ENCODE assay signal across 1 cellular context in the genomic region with DNA sequence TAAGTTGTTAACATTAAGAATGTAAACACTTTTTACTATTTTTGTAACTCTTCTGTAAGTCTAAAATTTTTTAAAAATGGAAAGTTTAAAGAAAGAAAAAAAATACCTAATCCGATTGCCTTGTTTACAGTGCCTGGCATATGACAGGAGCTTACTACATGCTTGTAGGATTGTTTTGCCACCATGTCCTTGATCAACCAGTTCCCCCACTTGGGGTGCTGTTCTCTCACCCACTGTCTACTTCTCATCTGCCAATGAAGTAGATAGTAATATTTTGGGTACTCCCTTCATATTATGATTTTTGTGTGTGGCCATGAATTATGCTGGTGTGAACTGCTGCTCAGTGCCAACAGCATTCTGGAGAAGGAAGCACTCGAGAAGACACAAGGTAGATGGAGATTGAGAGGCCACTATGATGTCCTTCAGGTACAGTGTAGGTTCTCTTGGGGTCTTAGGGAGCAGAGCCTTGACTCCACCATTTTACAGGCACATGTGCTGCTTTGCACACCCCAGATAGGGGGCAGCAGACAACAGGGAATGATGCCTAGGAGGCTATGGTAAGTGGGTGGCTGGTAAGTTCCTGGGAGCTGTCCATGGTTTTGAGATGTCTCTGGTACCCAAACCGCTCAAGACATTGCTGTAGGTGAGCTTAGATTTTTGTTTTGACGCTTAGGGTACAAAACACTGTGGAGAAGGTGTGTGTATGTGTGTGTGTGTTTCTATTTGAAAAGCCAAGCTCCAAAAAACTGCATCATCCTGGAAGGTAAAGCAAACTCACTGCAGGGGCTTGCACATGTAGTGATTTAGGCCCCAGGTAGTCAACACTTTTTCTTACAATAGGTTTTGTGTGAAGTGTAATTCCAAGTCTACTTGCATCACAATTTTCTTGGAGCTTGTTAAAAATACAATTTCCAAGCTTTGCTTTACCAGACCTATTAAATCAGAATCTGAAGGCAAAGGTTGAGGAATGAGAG.
A peak's percentile ranks its signal among the peaks of the same experiment; 100 is the strongest.
TF ChIP-seq lines count a peak whose summit lies in the region.

No MANE protein-coding gene starts in this region.

TF ChIP-seq in HepG2, 621 proteins besides CTCF, POLR2A, EP300 and RAD21 (continued from another document and continues in another):
- TF ChIP-seq, protein P1, sequence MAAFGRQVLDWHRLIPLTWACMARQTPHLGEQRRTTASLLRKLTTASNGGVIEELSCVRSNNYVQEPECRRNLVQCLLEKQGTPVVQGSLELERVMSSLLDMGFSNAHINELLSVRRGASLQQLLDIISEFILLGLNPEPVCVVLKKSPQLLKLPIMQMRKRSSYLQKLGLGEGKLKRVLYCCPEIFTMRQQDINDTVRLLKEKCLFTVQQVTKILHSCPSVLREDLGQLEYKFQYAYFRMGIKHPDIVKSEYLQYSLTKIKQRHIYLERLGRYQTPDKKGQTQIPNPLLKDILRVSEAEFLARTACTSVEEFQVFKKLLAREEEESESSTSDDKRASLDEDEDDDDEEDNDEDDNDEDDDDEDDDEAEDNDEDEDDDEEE (CRISPR knock-in tag; IDR thresholded peaks at IDR 0.05) = no peak
- TF ChIP-seq HMG20A (CRISPR knock-in tag; IDR thresholded peaks at IDR 0.05; ENCODE audit: borderline replicate concordance) = no peak
- TF ChIP-seq ARNT (IDR thresholded peaks at IDR 0.05) = no peak
- TF ChIP-seq, protein P2, sequence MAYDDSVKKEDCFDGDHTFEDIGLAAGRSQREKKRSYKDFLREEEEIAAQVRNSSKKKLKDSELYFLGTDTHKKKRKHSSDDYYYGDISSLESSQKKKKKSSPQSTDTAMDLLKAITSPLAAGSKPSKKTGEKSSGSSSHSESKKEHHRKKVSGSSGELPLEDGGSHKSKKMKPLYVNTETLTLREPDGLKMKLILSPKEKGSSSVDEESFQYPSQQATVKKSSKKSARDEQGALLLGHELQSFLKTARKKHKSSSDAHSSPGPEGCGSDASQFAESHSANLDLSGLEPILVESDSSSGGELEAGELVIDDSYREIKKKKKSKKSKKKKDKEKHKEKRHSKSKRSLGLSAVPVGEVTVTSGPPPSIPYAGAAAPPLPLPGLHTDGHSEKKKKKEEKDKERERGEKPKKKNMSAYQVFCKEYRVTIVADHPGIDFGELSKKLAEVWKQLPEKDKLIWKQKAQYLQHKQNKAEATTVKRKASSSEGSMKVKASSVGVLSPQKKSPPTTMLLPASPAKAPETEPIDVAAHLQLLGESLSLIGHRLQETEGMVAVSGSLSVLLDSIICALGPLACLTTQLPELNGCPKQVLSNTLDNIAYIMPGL (CRISPR knock-in tag; IDR thresholded peaks at IDR 0.05; ENCODE audit: borderline replicate concordance in 1 of 2, low read depth in 1 of 2) = peak; percentile 30 to 36; a peak in 1 of 4 replicates
- TF ChIP-seq ZNF556 (CRISPR knock-in tag; IDR thresholded peaks at IDR 0.05; ENCODE audit: borderline replicate concordance) = no peak
- TF ChIP-seq, protein P3, sequence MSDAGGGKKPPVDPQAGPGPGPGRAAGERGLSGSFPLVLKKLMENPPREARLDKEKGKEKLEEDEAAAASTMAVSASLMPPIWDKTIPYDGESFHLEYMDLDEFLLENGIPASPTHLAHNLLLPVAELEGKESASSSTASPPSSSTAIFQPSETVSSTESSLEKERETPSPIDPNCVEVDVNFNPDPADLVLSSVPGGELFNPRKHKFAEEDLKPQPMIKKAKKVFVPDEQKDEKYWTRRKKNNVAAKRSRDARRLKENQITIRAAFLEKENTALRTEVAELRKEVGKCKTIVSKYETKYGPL (CRISPR knock-in tag; IDR thresholded peaks at IDR 0.05) = no peak; the same call in 1 of the 2 replicates
- 0 out of 2 replicates have a peak, but pooled peaks have one; percentile 23 for TF ChIP-seq NFKBIZ (CRISPR knock-in tag; IDR thresholded peaks at IDR 0.05)
- peak; percentile 95 for TF ChIP-seq ZNF644 (CRISPR knock-in tag; IDR thresholded peaks at IDR 0.05; ENCODE audit: low read depth)
- no peak for TF ChIP-seq XBP1 (CRISPR knock-in tag; IDR thresholded peaks at IDR 0.05)
- TF ChIP-seq, protein P4, sequence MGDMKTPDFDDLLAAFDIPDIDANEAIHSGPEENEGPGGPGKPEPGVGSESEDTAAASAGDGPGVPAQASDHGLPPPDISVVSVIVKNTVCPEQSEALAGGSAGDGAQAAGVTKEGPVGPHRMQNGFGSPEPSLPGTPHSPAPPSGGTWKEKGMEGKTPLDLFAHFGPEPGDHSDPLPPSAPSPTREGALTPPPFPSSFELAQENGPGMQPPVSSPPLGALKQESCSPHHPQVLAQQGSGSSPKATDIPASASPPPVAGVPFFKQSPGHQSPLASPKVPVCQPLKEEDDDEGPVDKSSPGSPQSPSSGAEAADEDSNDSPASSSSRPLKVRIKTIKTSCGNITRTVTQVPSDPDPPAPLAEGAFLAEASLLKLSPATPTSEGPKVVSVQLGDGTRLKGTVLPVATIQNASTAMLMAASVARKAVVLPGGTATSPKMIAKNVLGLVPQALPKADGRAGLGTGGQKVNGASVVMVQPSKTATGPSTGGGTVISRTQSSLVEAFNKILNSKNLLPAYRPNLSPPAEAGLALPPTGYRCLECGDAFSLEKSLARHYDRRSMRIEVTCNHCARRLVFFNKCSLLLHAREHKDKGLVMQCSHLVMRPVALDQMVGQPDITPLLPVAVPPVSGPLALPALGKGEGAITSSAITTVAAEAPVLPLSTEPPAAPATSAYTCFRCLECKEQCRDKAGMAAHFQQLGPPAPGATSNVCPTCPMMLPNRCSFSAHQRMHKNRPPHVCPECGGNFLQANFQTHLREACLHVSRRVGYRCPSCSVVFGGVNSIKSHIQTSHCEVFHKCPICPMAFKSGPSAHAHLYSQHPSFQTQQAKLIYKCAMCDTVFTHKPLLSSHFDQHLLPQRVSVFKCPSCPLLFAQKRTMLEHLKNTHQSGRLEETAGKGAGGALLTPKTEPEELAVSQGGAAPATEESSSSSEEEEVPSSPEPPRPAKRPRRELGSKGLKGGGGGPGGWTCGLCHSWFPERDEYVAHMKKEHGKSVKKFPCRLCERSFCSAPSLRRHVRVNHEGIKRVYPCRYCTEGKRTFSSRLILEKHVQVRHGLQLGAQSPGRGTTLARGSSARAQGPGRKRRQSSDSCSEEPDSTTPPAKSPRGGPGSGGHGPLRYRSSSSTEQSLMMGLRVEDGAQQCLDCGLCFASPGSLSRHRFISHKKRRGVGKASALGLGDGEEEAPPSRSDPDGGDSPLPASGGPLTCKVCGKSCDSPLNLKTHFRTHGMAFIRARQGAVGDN (CRISPR knock-in tag; IDR thresholded peaks at IDR 0.05) = no peak
- TF ChIP-seq PLRG1 (conservative IDR thresholded peaks at IDR 0.05) = no peak
- peak; percentile 90 for TF ChIP-seq ZSCAN9 (CRISPR knock-in tag; IDR thresholded peaks at IDR 0.05; ENCODE audit: borderline replicate concordance)
- TF ChIP-seq IRX3 (CRISPR knock-in tag; IDR thresholded peaks at IDR 0.05; ENCODE audit: borderline replicate concordance, low read depth) = 0 out of 2 replicates have a peak, but pooled peaks have one; percentile 66
- TF ChIP-seq ZFP41 (CRISPR knock-in tag; IDR thresholded peaks at IDR 0.05; ENCODE audit: borderline replicate concordance) = no peak
- TF ChIP-seq NAIF1 (CRISPR knock-in tag; IDR thresholded peaks at IDR 0.05; ENCODE audit: borderline replicate concordance) = peak; percentile 40; the same call in 1 of the 2 replicates
- no peak for TF ChIP-seq ZNF160 (CRISPR knock-in tag; IDR thresholded peaks at IDR 0.05)
- TF ChIP-seq PITX1 (CRISPR knock-in tag; IDR thresholded peaks at IDR 0.05) = no peak
- TF ChIP-seq, protein P5, sequence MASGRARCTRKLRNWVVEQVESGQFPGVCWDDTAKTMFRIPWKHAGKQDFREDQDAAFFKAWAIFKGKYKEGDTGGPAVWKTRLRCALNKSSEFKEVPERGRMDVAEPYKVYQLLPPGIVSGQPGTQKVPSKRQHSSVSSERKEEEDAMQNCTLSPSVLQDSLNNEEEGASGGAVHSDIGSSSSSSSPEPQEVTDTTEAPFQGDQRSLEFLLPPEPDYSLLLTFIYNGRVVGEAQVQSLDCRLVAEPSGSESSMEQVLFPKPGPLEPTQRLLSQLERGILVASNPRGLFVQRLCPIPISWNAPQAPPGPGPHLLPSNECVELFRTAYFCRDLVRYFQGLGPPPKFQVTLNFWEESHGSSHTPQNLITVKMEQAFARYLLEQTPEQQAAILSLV (CRISPR knock-in tag; IDR thresholded peaks at IDR 0.05; ENCODE audit: borderline replicate concordance) = peak; percentile 40; the same call in 1 of the 2 replicates
- TF ChIP-seq ZMYM4 (CRISPR knock-in tag; IDR thresholded peaks at IDR 0.05) = 0 out of 2 replicates have a peak, but pooled peaks have one; percentile 37
- TF ChIP-seq SNRNP70 (IDR thresholded peaks at IDR 0.05; ENCODE audit: low read depth, low read length) = no peak
- TF ChIP-seq, protein P6, sequence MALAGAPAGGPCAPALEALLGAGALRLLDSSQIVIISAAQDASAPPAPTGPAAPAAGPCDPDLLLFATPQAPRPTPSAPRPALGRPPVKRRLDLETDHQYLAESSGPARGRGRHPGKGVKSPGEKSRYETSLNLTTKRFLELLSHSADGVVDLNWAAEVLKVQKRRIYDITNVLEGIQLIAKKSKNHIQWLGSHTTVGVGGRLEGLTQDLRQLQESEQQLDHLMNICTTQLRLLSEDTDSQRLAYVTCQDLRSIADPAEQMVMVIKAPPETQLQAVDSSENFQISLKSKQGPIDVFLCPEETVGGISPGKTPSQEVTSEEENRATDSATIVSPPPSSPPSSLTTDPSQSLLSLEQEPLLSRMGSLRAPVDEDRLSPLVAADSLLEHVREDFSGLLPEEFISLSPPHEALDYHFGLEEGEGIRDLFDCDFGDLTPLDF (CRISPR knock-in tag; IDR thresholded peaks at IDR 0.05) = no peak
- no peak for TF ChIP-seq NFE2L2 (IDR thresholded peaks at IDR 0.05; ENCODE audit: low read length)
- TF ChIP-seq SMAD3 (CRISPR knock-in tag; IDR thresholded peaks at IDR 0.05) = peak; percentile 91
- TF ChIP-seq, protein P7, sequence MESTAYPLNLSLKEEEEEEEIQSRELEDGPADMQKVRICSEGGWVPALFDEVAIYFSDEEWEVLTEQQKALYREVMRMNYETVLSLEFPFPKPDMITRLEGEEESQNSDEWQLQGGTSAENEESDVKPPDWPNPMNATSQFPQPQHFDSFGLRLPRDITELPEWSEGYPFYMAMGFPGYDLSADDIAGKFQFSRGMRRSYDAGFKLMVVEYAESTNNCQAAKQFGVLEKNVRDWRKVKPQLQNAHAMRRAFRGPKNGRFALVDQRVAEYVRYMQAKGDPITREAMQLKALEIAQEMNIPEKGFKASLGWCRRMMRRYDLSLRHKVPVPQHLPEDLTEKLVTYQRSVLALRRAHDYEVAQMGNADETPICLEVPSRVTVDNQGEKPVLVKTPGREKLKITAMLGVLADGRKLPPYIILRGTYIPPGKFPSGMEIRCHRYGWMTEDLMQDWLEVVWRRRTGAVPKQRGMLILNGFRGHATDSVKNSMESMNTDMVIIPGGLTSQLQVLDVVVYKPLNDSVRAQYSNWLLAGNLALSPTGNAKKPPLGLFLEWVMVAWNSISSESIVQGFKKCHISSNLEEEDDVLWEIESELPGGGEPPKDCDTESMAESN (CRISPR knock-in tag; conservative IDR thresholded peaks at IDR 0.05) = peak; percentile 79; the same call in 1 of the 2 replicates
- TF ChIP-seq, protein P8, sequence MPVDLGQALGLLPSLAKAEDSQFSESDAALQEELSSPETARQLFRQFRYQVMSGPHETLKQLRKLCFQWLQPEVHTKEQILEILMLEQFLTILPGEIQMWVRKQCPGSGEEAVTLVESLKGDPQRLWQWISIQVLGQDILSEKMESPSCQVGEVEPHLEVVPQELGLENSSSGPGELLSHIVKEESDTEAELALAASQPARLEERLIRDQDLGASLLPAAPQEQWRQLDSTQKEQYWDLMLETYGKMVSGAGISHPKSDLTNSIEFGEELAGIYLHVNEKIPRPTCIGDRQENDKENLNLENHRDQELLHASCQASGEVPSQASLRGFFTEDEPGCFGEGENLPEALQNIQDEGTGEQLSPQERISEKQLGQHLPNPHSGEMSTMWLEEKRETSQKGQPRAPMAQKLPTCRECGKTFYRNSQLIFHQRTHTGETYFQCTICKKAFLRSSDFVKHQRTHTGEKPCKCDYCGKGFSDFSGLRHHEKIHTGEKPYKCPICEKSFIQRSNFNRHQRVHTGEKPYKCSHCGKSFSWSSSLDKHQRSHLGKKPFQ (CRISPR knock-in tag; IDR thresholded peaks at IDR 0.05; ENCODE audit: insufficient replicate concordance) = no peak
- TF ChIP-seq SNAI1 (CRISPR knock-in tag; IDR thresholded peaks at IDR 0.05; ENCODE audit: borderline replicate concordance) = no peak
- TF ChIP-seq, protein P9, sequence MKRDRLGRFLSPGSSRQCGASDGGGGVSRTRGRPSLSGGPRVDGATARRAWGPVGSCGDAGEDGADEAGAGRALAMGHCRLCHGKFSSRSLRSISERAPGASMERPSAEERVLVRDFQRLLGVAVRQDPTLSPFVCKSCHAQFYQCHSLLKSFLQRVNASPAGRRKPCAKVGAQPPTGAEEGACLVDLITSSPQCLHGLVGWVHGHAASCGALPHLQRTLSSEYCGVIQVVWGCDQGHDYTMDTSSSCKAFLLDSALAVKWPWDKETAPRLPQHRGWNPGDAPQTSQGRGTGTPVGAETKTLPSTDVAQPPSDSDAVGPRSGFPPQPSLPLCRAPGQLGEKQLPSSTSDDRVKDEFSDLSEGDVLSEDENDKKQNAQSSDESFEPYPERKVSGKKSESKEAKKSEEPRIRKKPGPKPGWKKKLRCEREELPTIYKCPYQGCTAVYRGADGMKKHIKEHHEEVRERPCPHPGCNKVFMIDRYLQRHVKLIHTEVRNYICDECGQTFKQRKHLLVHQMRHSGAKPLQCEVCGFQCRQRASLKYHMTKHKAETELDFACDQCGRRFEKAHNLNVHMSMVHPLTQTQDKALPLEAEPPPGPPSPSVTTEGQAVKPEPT (CRISPR knock-in tag; IDR thresholded peaks at IDR 0.05; ENCODE audit: low read depth) = no peak
- no peak for TF ChIP-seq LCORL (IDR thresholded peaks at IDR 0.05)
- TF ChIP-seq LCORL (CRISPR knock-in tag; IDR thresholded peaks at IDR 0.05) = no peak
- TF ChIP-seq, protein P10, sequence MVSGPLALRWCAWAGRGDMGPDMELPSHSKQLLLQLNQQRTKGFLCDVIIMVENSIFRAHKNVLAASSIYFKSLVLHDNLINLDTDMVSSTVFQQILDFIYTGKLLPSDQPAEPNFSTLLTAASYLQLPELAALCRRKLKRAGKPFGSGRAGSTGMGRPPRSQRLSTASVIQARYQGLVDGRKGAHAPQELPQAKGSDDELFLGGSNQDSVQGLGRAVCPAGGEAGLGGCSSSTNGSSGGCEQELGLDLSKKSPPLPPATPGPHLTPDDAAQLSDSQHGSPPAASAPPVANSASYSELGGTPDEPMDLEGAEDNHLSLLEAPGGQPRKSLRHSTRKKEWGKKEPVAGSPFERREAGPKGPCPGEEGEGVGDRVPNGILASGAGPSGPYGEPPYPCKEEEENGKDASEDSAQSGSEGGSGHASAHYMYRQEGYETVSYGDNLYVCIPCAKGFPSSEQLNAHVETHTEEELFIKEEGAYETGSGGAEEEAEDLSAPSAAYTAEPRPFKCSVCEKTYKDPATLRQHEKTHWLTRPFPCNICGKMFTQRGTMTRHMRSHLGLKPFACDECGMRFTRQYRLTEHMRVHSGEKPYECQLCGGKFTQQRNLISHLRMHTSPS (CRISPR knock-in tag; IDR thresholded peaks at IDR 0.05; ENCODE audit: low read depth) = no peak
